In the genomic region with DNA sequence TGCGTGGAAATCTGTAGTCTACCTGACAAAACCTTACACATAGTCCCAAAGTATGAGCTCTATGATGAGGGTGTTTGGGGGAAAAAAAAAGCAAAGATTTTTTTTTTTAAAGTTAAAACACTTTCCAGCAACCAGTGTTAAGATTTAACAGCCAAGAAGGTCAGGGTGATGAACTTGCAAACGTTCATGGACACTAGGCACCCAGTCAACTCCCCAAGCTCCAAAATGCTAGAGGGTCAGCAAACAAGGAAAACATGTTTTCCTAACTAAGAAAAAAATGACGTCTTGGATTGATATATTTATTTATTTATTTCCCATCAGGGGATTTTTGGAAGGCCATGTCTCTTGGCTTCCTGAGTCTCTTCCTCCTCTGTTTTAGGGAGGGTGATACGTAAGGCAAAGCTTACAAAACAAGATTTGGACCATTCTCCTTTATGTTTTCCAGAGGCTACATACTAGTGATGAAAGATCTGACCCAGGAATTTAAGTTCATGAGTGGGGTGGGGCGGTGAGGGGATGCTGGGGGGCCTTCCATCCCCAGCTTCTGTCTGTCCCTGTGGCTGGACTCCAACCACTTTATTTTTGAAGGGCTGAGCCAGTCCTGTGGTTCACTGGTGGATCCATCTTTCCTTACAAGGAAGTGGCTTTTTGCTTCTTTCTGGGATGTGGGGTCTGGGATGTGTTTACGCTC, we compare ENCODE assay signal across 24 cellular contexts.
"Had no signal": no experiment of that assay in that cellular context is flagged by ENCODE, and none has a peak within 500 bp of the region (broad histone marks: within the 10 kb centered on the region; RNA-seq: fewer than 3 reads in every experiment).

No MANE protein-coding gene starts in this region.

- DNase-seq: caudate nucleus; cerebellar nuclear complex; cortex of kidney; gastrocnemius medialis; head of caudate nucleus; kidney; lower lobe of right lung; naive B cell; nucleus accumbens; posterior cingulate gyrus; psoas muscle; retina; sigmoid colon; spleen; stimulated activated CD4-positive, alpha-beta T cell treated with anti-CD3 and anti-CD28 coated beads, Interleukin-4, amount 100 ng/mL, for 4 hours; stimulated activated naive CD8-positive, alpha-beta T cell treated with anti-CD3 and anti-CD28 coated beads, Interleukin-15, Interleukin-2, amounts not matched to agents 100 U/mL and 50 U/mL, for 24 hours; upper lobe of left lung had no signal

- H3K27me3 ChIP-seq: gastrocnemius medialis, hepatocyte, sigmoid colon, spleen, tibial nerve, upper lobe of left lung had no signal

- H3K4me3 ChIP-seq: gastrocnemius medialis, hepatocyte, lower lobe of right lung, mucosa of descending colon, psoas muscle, sigmoid colon, spleen, thoracic aorta, tibial nerve, upper lobe of left lung had no signal

- H2AFZ ChIP-seq: hepatocyte had no signal

- H3K27ac ChIP-seq: gastrocnemius medialis, hepatocyte, lower lobe of right lung, psoas muscle, sigmoid colon, spleen, thoracic aorta, tibial nerve, upper lobe of left lung had no signal

- H3K9me3 ChIP-seq: gastrocnemius medialis, lower lobe of right lung, mucosa of descending colon, psoas muscle, sigmoid colon, thoracic aorta, upper lobe of left lung had no signal

- ATAC-seq: left lobe of liver; lower lobe of right lung; mucosa of descending colon; natural killer cell treated with Interleukin-12 subunit alpha and Interleukin-12 subunit beta and Interleukin-15 and Interleukin-18, amount 100 ng/mL, for 72 hours; stimulated activated memory B cell treated with anti-CD40 and anti-IgM and Interleukin-4, amounts not matched to agents 10 μg/mL and 1 μg/mL and 100 μg/mL, for 72 hours; stimulated activated naive CD8-positive, alpha-beta T cell treated with anti-CD3 and anti-CD28 coated beads, Interleukin-15, Interleukin-2, amounts not matched to agents 100 U/mL and 50 U/mL, for 24 hours had no signal

- H3K36me3 ChIP-seq: gastrocnemius medialis, lower lobe of right lung, sigmoid colon, spleen, thoracic aorta, tibial nerve, upper lobe of left lung had no signal

- H3K4me1 ChIP-seq: gastrocnemius medialis, lower lobe of right lung, psoas muscle, sigmoid colon, spleen, upper lobe of left lung had no signal

- H3K4me2 ChIP-seq: hepatocyte had no signal
